In the genomic region with DNA sequence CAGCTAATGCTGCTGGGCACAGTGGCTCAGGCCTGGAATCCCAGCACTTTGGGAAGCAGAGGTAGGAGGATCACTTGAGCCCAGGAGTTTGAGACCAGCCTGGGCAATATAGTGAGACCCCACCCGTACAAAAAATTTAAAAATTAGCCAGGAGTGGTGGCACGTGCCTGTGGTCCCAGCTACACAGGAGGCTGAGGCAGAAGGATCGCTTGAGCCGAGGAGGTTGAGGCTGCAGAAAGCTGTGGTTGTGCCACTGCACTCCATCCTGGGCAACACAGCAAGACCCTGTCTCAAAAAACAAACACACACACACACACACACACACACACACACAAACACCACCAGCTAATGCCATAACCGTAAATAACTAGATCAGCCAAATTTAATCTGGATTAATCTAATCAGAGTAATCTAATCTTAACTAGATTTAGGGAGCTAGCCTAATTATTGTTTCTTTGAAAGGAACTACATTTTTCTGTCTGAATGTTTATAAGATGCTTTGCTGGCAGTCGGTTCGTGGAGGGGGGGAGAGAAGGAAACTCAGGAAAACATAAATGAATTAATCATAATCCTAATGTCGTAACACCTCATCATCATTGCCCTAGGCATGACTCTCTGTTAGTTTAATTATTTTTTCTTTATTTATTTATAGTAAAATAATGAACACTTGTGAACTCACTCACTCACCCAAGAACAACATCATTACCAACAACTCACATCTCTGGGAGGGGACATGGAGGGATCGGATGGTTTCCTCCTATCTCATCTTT, we compare ENCODE assay signal across 22 cellular contexts.
"Had no signal": no experiment of that assay in that cellular context is flagged by ENCODE, and none has a peak within 500 bp of the region (broad histone marks: within the 10 kb centered on the region; RNA-seq: fewer than 3 reads in every experiment).

No MANE protein-coding gene starts in this region.

- H3K4me1 Mint-ChIP-seq: activated B cell treated with CpG ODN at 0.5 μM for 24 hours; activated T-helper 17 cell treated with anti-CD3 and anti-CD28 coated beads, Interleukin-2, amount 50 U/mL, for 72 hours; memory B cell; naive B cell; neural crest cell had no signal

- ATAC-seq: activated T-helper 17 cell treated with anti-CD3 and anti-CD28 coated beads, Interleukin-2, amount 50 U/mL, for 72 hours; psoas muscle; stimulated activated naive CD8-positive, alpha-beta T cell treated with anti-CD3 and anti-CD28 coated beads, Interleukin-15, Interleukin-2, amounts not matched to agents 100 U/mL and 50 U/mL, for 24 hours had no signal

- H3K27me3 Mint-ChIP-seq: activated CD4-positive, alpha-beta memory T cell treated with anti-CD3 and anti-CD28 coated beads, Interleukin-2, amount 10 ng/mL, durations not matched to agents 7 days and 5 days; activated naive CD8-positive, alpha-beta T cell treated with anti-CD3 and anti-CD28 coated beads for 36 hours had no signal

- H3K9me3 Mint-ChIP-seq: activated B cell treated with CpG ODN at 0.5 μM for 24 hours; activated CD4-positive, alpha-beta memory T cell treated with anti-CD3 and anti-CD28 coated beads, Interleukin-2, amount 10 ng/mL, durations not matched to agents 7 days and 5 days; activated naive CD8-positive, alpha-beta T cell treated with anti-CD3 and anti-CD28 coated beads for 36 hours; activated T-helper 17 cell treated with anti-CD3 and anti-CD28 coated beads, Interleukin-2, amount 50 U/mL, for 72 hours; memory B cell; naive B cell; neural crest cell had no signal

- H3K36me3 ChIP-seq: left ventricle myocardium inferior, tibial artery had no signal

- H3K27ac ChIP-seq: dorsolateral prefrontal cortex, left ventricle myocardium inferior, psoas muscle, skin epidermis, tibial artery had no signal

- H3K27ac Mint-ChIP-seq: activated B cell treated with CpG ODN at 0.5 μM for 24 hours; activated CD4-positive, alpha-beta memory T cell treated with anti-CD3 and anti-CD28 coated beads, Interleukin-2, amount 10 ng/mL, durations not matched to agents 7 days and 5 days; activated naive CD8-positive, alpha-beta T cell treated with anti-CD3 and anti-CD28 coated beads for 36 hours; activated T-helper 17 cell treated with anti-CD3 and anti-CD28 coated beads, Interleukin-2, amount 50 U/mL, for 72 hours; memory B cell had no signal

- H3K4me1 ChIP-seq: left ventricle myocardium inferior, psoas muscle had no signal

- H3K9me3 ChIP-seq: left ventricle myocardium inferior, mucosa of descending colon, psoas muscle, tibial artery had no signal

- H3K4me3 Mint-ChIP-seq: activated B cell treated with CpG ODN at 0.5 μM for 24 hours; activated CD4-positive, alpha-beta memory T cell treated with anti-CD3 and anti-CD28 coated beads, Interleukin-2, amount 10 ng/mL, durations not matched to agents 7 days and 5 days; activated naive CD8-positive, alpha-beta T cell treated with anti-CD3 and anti-CD28 coated beads for 36 hours; activated T-helper 17 cell treated with anti-CD3 and anti-CD28 coated beads, Interleukin-2, amount 50 U/mL, for 72 hours; memory B cell; naive B cell; neural crest cell had no signal

- H3K4me3 ChIP-seq: dorsolateral prefrontal cortex, left ventricle myocardium inferior, mucosa of descending colon, psoas muscle, skin epidermis, tibial artery had no signal

- DNase-seq: activated B cell treated with CpG ODN at 0.5 μM for 24 hours; activated CD4-positive, alpha-beta memory T cell treated with anti-CD3 and anti-CD28 coated beads, Interleukin-2, amount 10 ng/mL, durations not matched to agents 7 days and 5 days; activated CD4-positive, alpha-beta T cell treated with anti-CD3 and anti-CD28 coated beads for 4 hours; activated naive CD4-positive, alpha-beta T cell; activated naive CD8-positive, alpha-beta T cell treated with anti-CD3 and anti-CD28 coated beads for 36 hours; activated T-cell treated with anti-CD3 and anti-CD28 coated beads, Interleukin-2, amount 50 U/mL, for 1 hour; amygdala; dorsolateral prefrontal cortex; kidney glomerular epithelial cell; left ventricle myocardium inferior; mucosa of descending colon; naive B cell; psoas muscle; right cardiac atrium; stimulated activated naive CD8-positive, alpha-beta T cell treated with anti-CD3 and anti-CD28 coated beads, Interleukin-15, Interleukin-2, amounts not matched to agents 100 U/mL and 50 U/mL, for 24 hours; substantia nigra; tibial artery had no signal

- H3K27me3 ChIP-seq: dorsolateral prefrontal cortex, tibial artery had no signal

- FAIRE-seq: frontal cortex had no signal

- H3K36me3 Mint-ChIP-seq: activated naive CD8-positive, alpha-beta T cell treated with anti-CD3 and anti-CD28 coated beads for 36 hours; memory B cell; naive B cell had no signal
